18 cellular contexts compared by ENCODE assay signal in the genomic region with DNA sequence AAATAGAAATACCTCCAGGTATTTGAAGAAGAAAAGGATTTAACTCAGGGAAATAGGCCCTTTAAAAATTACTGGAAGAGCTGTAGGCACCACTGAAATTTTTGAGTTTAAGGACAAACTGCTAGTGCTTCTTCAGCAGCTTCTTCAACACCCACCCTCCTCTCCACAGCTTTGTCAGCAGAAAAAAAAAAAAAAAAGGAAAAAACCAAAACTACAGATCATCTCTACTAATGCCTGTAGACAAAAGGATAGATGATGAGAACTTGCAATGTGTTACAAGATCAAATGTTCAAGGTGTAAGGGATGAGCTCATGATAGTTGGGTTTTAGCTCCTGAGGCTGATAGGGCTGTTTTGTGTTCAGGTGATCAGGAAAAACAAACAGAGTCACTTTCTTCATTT. TPM values are rescaled to one million over a fixed set of nuclear protein-coding genes. Genes with fewer than 3 reads are reported as not detected.
DNase-seq lines count a peak whose midpoint lies in the region; ATAC-seq and TF ChIP-seq lines count a peak whose summit lies in the region.
"Had no signal": no experiment of that assay in that cellular context is flagged by ENCODE, and none has a peak within 500 bp of the region (broad histone marks: within the 10 kb centered on the region; RNA-seq: fewer than 3 reads in every experiment).

No MANE protein-coding gene starts in this region.

- no peak overlapping the region for H3K4me3 ChIP-seq in mucosa of descending colon
- H3K4me3 ChIP-seq: PC-9, SJSA1 had no signal

- no peak for ATAC-seq in stimulated activated naive CD8-positive, alpha-beta T cell treated with anti-CD3 and anti-CD28 coated beads, Interleukin-15, amount 100 ng/mL, for 72 hours
- ATAC-seq in T-cell (replicated peaks in 1 of 4) = no peak
- ATAC-seq in effector memory CD8-positive, alpha-beta T cell (replicated peaks) = peak; percentile 12
- no peak for ATAC-seq in mucosa of descending colon

- no peaks in the 10 kb centered on the region for H3K27me3 Mint-ChIP-seq in stimulated activated naive CD8-positive, alpha-beta T cell treated with anti-CD3 and anti-CD28 coated beads, Interleukin-15, Interleukin-2, amounts not matched to agents 100 ng/mL and 50 ng/mL, for 24 hours
- no peaks in the 10 kb centered on the region for H3K27me3 Mint-ChIP-seq in stimulated activated naive CD8-positive, alpha-beta T cell treated with anti-CD3 and anti-CD28 coated beads, Interleukin-15, amount 100 ng/mL, for 72 hours
- peaks cover 15 to 24% of the 10 kb centered on the region in 2 donors for H3K27me3 Mint-ChIP-seq in T-cell
- H3K27me3 Mint-ChIP-seq in effector memory CD8-positive, alpha-beta T cell = no peaks in the 10 kb centered on the region
- peaks cover 47% of the 10 kb centered on the region for H3K27me3 Mint-ChIP-seq in T-helper 2 cell treated with Interferon-gamma antibody and Interleukin-4, amounts not matched to agents 5 μg/mL and 100 μg/mL, for 36 hours (ENCODE audit: low read depth)

- H3K36me3 ChIP-seq in mucosa of descending colon (ENCODE audit: low read depth) = no peaks in the 10 kb centered on the region
- H3K36me3 ChIP-seq: SJSA1 had no signal

- TF ChIP-seq CTCF in mucosa of descending colon (IDR thresholded peaks at IDR 0.05) = no peak

- H3K9me3 ChIP-seq in mucosa of descending colon = no peaks in the 10 kb centered on the region

- POLR2A ChIA-PET in T-cell (lab: Charles Lee) = interaction anchor here in 1 of 2 donors (0.5 to 1.0 kb wide), 5 partner anchors 191 to 738 kb away, joined by 3 to 9 read pairs (median 4); no protein-coding TSS in a partner anchor

- DNase-seq in stimulated activated naive CD8-positive, alpha-beta T cell treated with anti-CD3 and anti-CD28 coated beads, Interleukin-15, amount 100 ng/mL, for 72 hours = no peak
- no peak for DNase-seq in T-cell
- DNase-seq in effector memory CD8-positive, alpha-beta T cell = no peak
- DNase-seq in T-helper 2 cell treated with Interferon-gamma antibody and Interleukin-4, amounts not matched to agents 5 μg/mL and 100 μg/mL, for 36 hours (ENCODE audit: low spot score) = no peak
- DNase-seq in mucosa of descending colon = no peak
- DNase-seq in HUDEP-2 (lab: John Stamatoyannopoulos, UW; ENCODE audit: unreplicated experiment in 76 of 76) = no peak
- DNase-seq: CD4-positive, alpha-beta T cell; GF-D8; KBM-7; NCI-H1048; NCI-H1436 treated with DMSO at 0.1 percent for 48 hours; NCI-H2029 treated with DMSO at 0.1 percent for 48 hours; NCI-H510A treated with DMSO at 0.1 percent for 48 hours; NCI-H82; PC-9 had no signal

- intact Hi-C loops in mucosa of descending colon (cut with DNase I, micrococcal nuclease) = no loop called here

- no peaks in the 10 kb centered on the region for H3K36me3 Mint-ChIP-seq in stimulated activated naive CD8-positive, alpha-beta T cell treated with anti-CD3 and anti-CD28 coated beads, Interleukin-15, Interleukin-2, amounts not matched to agents 100 ng/mL and 50 ng/mL, for 24 hours (ENCODE audit: low read depth)
- H3K36me3 Mint-ChIP-seq in T-cell = no peaks in the 10 kb centered on the region
- peaks cover 5% of the 10 kb centered on the region for H3K36me3 Mint-ChIP-seq in effector memory CD8-positive, alpha-beta T cell (ENCODE audit: insufficient read depth)
- no peaks in the 10 kb centered on the region for H3K36me3 Mint-ChIP-seq in T-helper 2 cell treated with Interferon-gamma antibody and Interleukin-4, amounts not matched to agents 5 μg/mL and 100 μg/mL, for 36 hours (ENCODE audit: low read depth)

- no peak overlapping the region for H3K27ac Mint-ChIP-seq in stimulated activated naive CD8-positive, alpha-beta T cell treated with anti-CD3 and anti-CD28 coated beads, Interleukin-15, Interleukin-2, amounts not matched to agents 100 ng/mL and 50 ng/mL, for 24 hours
- no peak overlapping the region for H3K27ac Mint-ChIP-seq in stimulated activated naive CD8-positive, alpha-beta T cell treated with anti-CD3 and anti-CD28 coated beads, Interleukin-15, amount 100 ng/mL, for 72 hours
- peak overlapping the region; percentile 40 to 85 for H3K27ac Mint-ChIP-seq in T-cell
- peak overlapping the region; percentile 84 to 96 for H3K27ac Mint-ChIP-seq in effector memory CD8-positive, alpha-beta T cell
- no peak overlapping the region for H3K27ac Mint-ChIP-seq in T-helper 2 cell treated with Interferon-gamma antibody and Interleukin-4, amounts not matched to agents 5 μg/mL and 100 μg/mL, for 36 hours
- H3K27ac Mint-ChIP-seq: B cell; CD4-positive, alpha-beta T cell had no signal

- CTCF ChIA-PET in T-cell (lab: Charles Lee) = interaction anchor here (0.6 to 1.2 kb wide), 2 partner anchors 13 to 725 kb away, joined by 5 to 9 read pairs; no protein-coding TSS in a partner anchor

- H3K4me3 Mint-ChIP-seq in stimulated activated naive CD8-positive, alpha-beta T cell treated with anti-CD3 and anti-CD28 coated beads, Interleukin-15, Interleukin-2, amounts not matched to agents 100 ng/mL and 50 ng/mL, for 24 hours = peak overlapping the region; percentile 35
- no peak overlapping the region for H3K4me3 Mint-ChIP-seq in stimulated activated naive CD8-positive, alpha-beta T cell treated with anti-CD3 and anti-CD28 coated beads, Interleukin-15, amount 100 ng/mL, for 72 hours
- peak overlapping the region; percentile 10 to 44 (median 29) for H3K4me3 Mint-ChIP-seq in T-cell
- peak overlapping the region; percentile 78 to 89 for H3K4me3 Mint-ChIP-seq in effector memory CD8-positive, alpha-beta T cell
- no peak overlapping the region for H3K4me3 Mint-ChIP-seq in T-helper 2 cell treated with Interferon-gamma antibody and Interleukin-4, amounts not matched to agents 5 μg/mL and 100 μg/mL, for 36 hours
- H3K4me3 Mint-ChIP-seq: B cell had no signal

- peaks cover 27% of the 10 kb centered on the region for H3K4me1 Mint-ChIP-seq in stimulated activated naive CD8-positive, alpha-beta T cell treated with anti-CD3 and anti-CD28 coated beads, Interleukin-15, Interleukin-2, amounts not matched to agents 100 ng/mL and 50 ng/mL, for 24 hours (ENCODE audit: low read depth)
- peaks cover 24% of the 10 kb centered on the region for H3K4me1 Mint-ChIP-seq in stimulated activated naive CD8-positive, alpha-beta T cell treated with anti-CD3 and anti-CD28 coated beads, Interleukin-15, amount 100 ng/mL, for 72 hours
- H3K4me1 Mint-ChIP-seq in T-cell = peaks cover 16 to 55% (median 19%) of the 10 kb centered on the region in 3 donors
- peaks cover 47 to 76% of the 10 kb centered on the region in 2 donors for H3K4me1 Mint-ChIP-seq in effector memory CD8-positive, alpha-beta T cell (ENCODE audit: low read depth in 2 of 2)
- H3K4me1 Mint-ChIP-seq in T-helper 2 cell treated with Interferon-gamma antibody and Interleukin-4, amounts not matched to agents 5 μg/mL and 100 μg/mL, for 36 hours (ENCODE audit: low read depth) = peaks cover 18% of the 10 kb centered on the region

- peaks cover 3% of the 10 kb centered on the region for H3K9me3 Mint-ChIP-seq in stimulated activated naive CD8-positive, alpha-beta T cell treated with anti-CD3 and anti-CD28 coated beads, Interleukin-15, Interleukin-2, amounts not matched to agents 100 ng/mL and 50 ng/mL, for 24 hours
- no peaks in the 10 kb centered on the region for H3K9me3 Mint-ChIP-seq in stimulated activated naive CD8-positive, alpha-beta T cell treated with anti-CD3 and anti-CD28 coated beads, Interleukin-15, amount 100 ng/mL, for 72 hours
- peaks cover 0 to 6% (median 4%) of the 10 kb centered on the region in 3 donors for H3K9me3 Mint-ChIP-seq in T-cell
- no peaks in the 10 kb centered on the region for H3K9me3 Mint-ChIP-seq in effector memory CD8-positive, alpha-beta T cell
- H3K9me3 Mint-ChIP-seq in T-helper 2 cell treated with Interferon-gamma antibody and Interleukin-4, amounts not matched to agents 5 μg/mL and 100 μg/mL, for 36 hours = peaks cover 8% of the 10 kb centered on the region
- H3K9me3 Mint-ChIP-seq: CD4-positive, alpha-beta T cell had no signal

- H3K4me1 ChIP-seq in mucosa of descending colon (ENCODE audit: low read depth) = no peaks in the 10 kb centered on the region

RNA-seq across cellular contexts. Expression of gene PREP, which starts 55.2 kb away (rescaled TPM):
- total RNA-seq in T-cell (10 to 100 TPM; 27.4 to 34.0 (median 30.7) TPM), mucosa of descending colon (10 to 100 TPM; 46.5 to 74.2 (median 72.3) TPM)

Comparison
In these comparisons a context has a peak if more than half of its experiments do, and no peak if none do; other contexts are left out.
1. H3K4me3 Mint-ChIP-seq: peak in stimulated activated naive CD8-positive, alpha-beta T cell treated with anti-CD3 and anti-CD28 coated beads, Interleukin-15, Interleukin-2, amounts not matched to agents 100 ng/mL and 50 ng/mL, for 24 hours (single experiment), T-cell (3 of 3) and effector memory CD8-positive, alpha-beta T cell (2 of 2); none in stimulated activated naive CD8-positive, alpha-beta T cell treated with anti-CD3 and anti-CD28 coated beads, Interleukin-15, amount 100 ng/mL, for 72 hours (0 of 2) and T-helper 2 cell treated with Interferon-gamma antibody and Interleukin-4, amounts not matched to agents 5 μg/mL and 100 μg/mL, for 36 hours (single experiment).
2. H3K27ac Mint-ChIP-seq: peak in T-cell (2 of 2) and effector memory CD8-positive, alpha-beta T cell (2 of 2); none in stimulated activated naive CD8-positive, alpha-beta T cell treated with anti-CD3 and anti-CD28 coated beads, Interleukin-15, Interleukin-2, amounts not matched to agents 100 ng/mL and 50 ng/mL, for 24 hours (single experiment), stimulated activated naive CD8-positive, alpha-beta T cell treated with anti-CD3 and anti-CD28 coated beads, Interleukin-15, amount 100 ng/mL, for 72 hours (0 of 2) and T-helper 2 cell treated with Interferon-gamma antibody and Interleukin-4, amounts not matched to agents 5 μg/mL and 100 μg/mL, for 36 hours (single experiment).